Comparison of ENCODE assay signal across 8 cellular contexts in the genomic region with DNA sequence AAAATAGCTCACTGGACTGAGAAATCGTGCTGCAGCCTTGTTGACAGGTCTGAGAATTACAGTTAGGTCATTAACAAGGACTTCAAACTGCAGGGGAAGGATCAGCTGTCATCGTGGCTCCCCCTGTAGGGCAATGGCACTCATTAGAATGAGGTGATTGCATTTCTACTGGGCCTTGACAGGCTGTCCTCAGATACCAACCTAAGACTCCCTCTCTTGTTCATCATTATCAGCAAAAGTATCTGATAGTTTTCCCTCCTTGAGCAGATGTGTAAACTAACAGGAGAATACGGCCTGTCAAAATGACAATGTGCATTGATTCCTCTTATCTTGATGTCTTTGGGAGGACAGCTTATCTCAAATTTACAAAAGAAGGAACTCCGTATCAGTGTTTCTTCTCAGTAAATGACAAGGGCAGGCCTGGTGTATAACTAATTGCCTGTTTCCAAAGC.
DNase-seq lines count a peak whose midpoint lies in the region; ATAC-seq lines count a peak whose summit lies in the region.

No MANE protein-coding gene starts in this region.

- in situ Hi-C loops in Caki2 (cut with HindIII; ENCODE audit: low pct_unique_long_range_greater_than_20kb, low sequenced_read_pairs) = no loop called here

- ATAC-seq in GM19023 (IDR thresholded peaks at IDR 0.05; ENCODE audit: unreplicated experiment) = peak; percentile 71

- peak; percentile 54 for DNase-seq in Caki2 (ENCODE audit: low read depth)
- DNase-seq in HT-29 (ENCODE audit: low spot score) = peak; percentile 94
- DNase-seq in SHP77 (lab: John Stamatoyannopoulos, UW) = peak; percentile 58 to 66
- peak; percentile 55 for DNase-seq in glomerular visceral epithelial cell (ENCODE audit: extremely low spot score)
- DNase-seq in T-helper 9 cell = no peak
- DNase-seq in GDM1 (lab: John Stamatoyannopoulos, UW) = no peak
- DNase-seq in stimulated activated CD4-positive, alpha-beta T cell treated with anti-CD3 and anti-CD28 coated beads, Interleukin-4, amount 100 ng/mL, for 1 hour = no peak

Comparison
In these comparisons a context has a peak if more than half of its experiments do, and no peak if none do; other contexts are left out.
1. DNase-seq: peak in Caki2 (single experiment), HT-29 (single experiment), SHP77 (2 of 2) and glomerular visceral epithelial cell (single experiment); none in T-helper 9 cell (single experiment), GDM1 (single experiment) and stimulated activated CD4-positive, alpha-beta T cell treated with anti-CD3 and anti-CD28 coated beads, Interleukin-4, amount 100 ng/mL, for 1 hour (single experiment).